In genomic region chr1:31036749-31037500, GRCh38 we compare ENCODE assay signal across 1 cellular context.
TF ChIP-seq lines count a peak whose summit lies in the region.

No MANE protein-coding gene starts in this region.

TF ChIP-seq in K562, 482 proteins besides CTCF, POLR2A, EP300 and RAD21:
- TF ChIP-seq ZC3H11A (IDR thresholded peaks at IDR 0.05; ENCODE audit: low read depth, low read length): no peak
- TF ChIP-seq CBFA2T3 (IDR thresholded peaks at IDR 0.05): 0 out of 2 replicates have a peak, but pooled peaks have one; percentile 20
- 0 out of 2 replicates have a peak, but pooled peaks have one; percentile 38 for TF ChIP-seq DPF2 (IDR thresholded peaks at IDR 0.05)
- peak; percentile 66 for TF ChIP-seq ZNF316 (IDR thresholded peaks at IDR 0.05)
- no peak for TF ChIP-seq SNAPC5 (CRISPR knock-in tag; IDR thresholded peaks at IDR 0.05)
- no peak for TF ChIP-seq PTTG1 (tag; IDR thresholded peaks at IDR 0.05; ENCODE audit: low read depth)
- TF ChIP-seq POLR2H (tag; IDR thresholded peaks at IDR 0.05; ENCODE audit: low read depth): 0 out of 2 replicates have a peak, but pooled peaks have one; percentile 28
- TF ChIP-seq STAT5B (CRISPR knock-in tag; IDR thresholded peaks at IDR 0.05): peak; percentile 33; the same call in 1 of the 2 replicates
- peak; percentile 65 for TF ChIP-seq FOSL1 (tag; conservative IDR thresholded peaks at IDR 0.05)
- no peak for TF ChIP-seq E4F1 (CRISPR knock-in tag; IDR thresholded peaks at IDR 0.05; ENCODE audit: borderline replicate concordance)
- TF ChIP-seq BRF2 (IDR thresholded peaks at IDR 0.05; ENCODE audit: borderline replicate concordance, insufficient read depth, insufficient read length): no peak
- TF ChIP-seq USF2 (CRISPR knock-in tag; IDR thresholded peaks at IDR 0.05): no peak
- TF ChIP-seq ZBTB40 (IDR thresholded peaks at IDR 0.05): no peak
- no peak for TF ChIP-seq ZBTB40 (CRISPR knock-in tag; IDR thresholded peaks at IDR 0.05)
- peak; percentile 48; the same call in 1 of the 2 replicates for TF ChIP-seq C11orf30 (IDR thresholded peaks at IDR 0.05; ENCODE audit: low read depth)
